In genomic region chr5:14744296-14745187, GRCh38 we compare ENCODE assay signal across 1 cellular context.
TF ChIP-seq lines count a peak whose summit lies in the region.

No MANE protein-coding gene starts in this region.

TF ChIP-seq in HepG2, 621 proteins besides CTCF, POLR2A, EP300 and RAD21 (continued from another document and continues in another):
- TF ChIP-seq THAP8 (CRISPR knock-in tag; IDR thresholded peaks at IDR 0.05; ENCODE audit: borderline replicate concordance): no peak
- no peak for TF ChIP-seq ZNF564 (CRISPR knock-in tag; IDR thresholded peaks at IDR 0.05)
- no peak for TF ChIP-seq RBM39 (IDR thresholded peaks at IDR 0.05; ENCODE audit: low read depth, low read length, poor library complexity, severe bottlenecking)
- no peak for TF ChIP-seq ZSCAN9 (CRISPR knock-in tag; IDR thresholded peaks at IDR 0.05; ENCODE audit: borderline replicate concordance)
- no peak for TF ChIP-seq ZNF260 (CRISPR knock-in tag; IDR thresholded peaks at IDR 0.05; ENCODE audit: borderline replicate concordance, low read depth)
- no peak for TF ChIP-seq ZNF501 (CRISPR knock-in tag; IDR thresholded peaks at IDR 0.05)
- no peak; the same call in 1 of the 2 replicates for TF ChIP-seq MYC (CRISPR knock-in tag; IDR thresholded peaks at IDR 0.05; ENCODE audit: borderline replicate concordance)
- TF ChIP-seq ZBTB10 (CRISPR knock-in tag; IDR thresholded peaks at IDR 0.05; ENCODE audit: borderline replicate concordance): no peak
- TF ChIP-seq HOMEZ (CRISPR knock-in tag; IDR thresholded peaks at IDR 0.05; ENCODE audit: low read depth): peak; percentile 69; the same call in 1 of the 2 replicates
- TF ChIP-seq NFKBIZ (CRISPR knock-in tag; IDR thresholded peaks at IDR 0.05): no peak
- TF ChIP-seq TCF7L2 (IDR thresholded peaks at IDR 0.05; ENCODE audit: low read depth, low read length): no peak
- TF ChIP-seq CBFB (CRISPR knock-in tag; IDR thresholded peaks at IDR 0.05): no peak
- no peak for TF ChIP-seq ZNF205 (CRISPR knock-in tag; IDR thresholded peaks at IDR 0.05)
- no peak for TF ChIP-seq NFE2 (CRISPR knock-in tag; IDR thresholded peaks at IDR 0.05)
- TF ChIP-seq ELF4 (CRISPR knock-in tag; IDR thresholded peaks at IDR 0.05; ENCODE audit: borderline replicate concordance): no peak
- TF ChIP-seq THAP11 (CRISPR knock-in tag; IDR thresholded peaks at IDR 0.05): no peak
- TF ChIP-seq ZFP1 (CRISPR knock-in tag; IDR thresholded peaks at IDR 0.05): no peak
- TF ChIP-seq ZNF614 (CRISPR knock-in tag; IDR thresholded peaks at IDR 0.05; ENCODE audit: borderline replicate concordance): peak; percentile 40; the same call in 1 of the 2 replicates
- TF ChIP-seq HMGXB4 (CRISPR knock-in tag; IDR thresholded peaks at IDR 0.05; ENCODE audit: borderline replicate concordance in 1 of 2, low read depth in 1 of 2): no peak; a peak in 2 of 4 replicates
- no peak for TF ChIP-seq RERE (CRISPR knock-in tag; IDR thresholded peaks at IDR 0.05; ENCODE audit: low read depth)
- no peak for TF ChIP-seq GMEB1 (CRISPR knock-in tag; IDR thresholded peaks at IDR 0.05; ENCODE audit: borderline replicate concordance)
- peak; percentile 29; the same call in 1 of the 2 replicates for TF ChIP-seq ARID4A (CRISPR knock-in tag; IDR thresholded peaks at IDR 0.05; ENCODE audit: borderline replicate concordance)
- no peak for TF ChIP-seq SMARCC2 (IDR thresholded peaks at IDR 0.05)
- no peak for TF ChIP-seq TFAP4 (IDR thresholded peaks at IDR 0.05; ENCODE audit: borderline replicate concordance, low read depth)
- TF ChIP-seq ATF2 (CRISPR knock-in tag; IDR thresholded peaks at IDR 0.05): no peak
- TF ChIP-seq TRIM24 (CRISPR knock-in tag; IDR thresholded peaks at IDR 0.05): no peak
- TF ChIP-seq POGZ (CRISPR knock-in tag; IDR thresholded peaks at IDR 0.05): peak; percentile 83
- no peak for TF ChIP-seq IKZF1 (IDR thresholded peaks at IDR 0.05)
- TF ChIP-seq FOXC1 (CRISPR knock-in tag; IDR thresholded peaks at IDR 0.05; ENCODE audit: borderline replicate concordance): no peak
- no peak for TF ChIP-seq MAFK (conservative IDR thresholded peaks at IDR 0.05 in 1 of 2, IDR thresholded peaks at IDR 0.05 in 1 of 2; ENCODE audit: low read length in 2 of 2)
- TF ChIP-seq DPF2 (CRISPR knock-in tag; IDR thresholded peaks at IDR 0.05; ENCODE audit: borderline replicate concordance, low read depth): no peak
- TF ChIP-seq BORCS8-MEF2B (CRISPR knock-in tag; IDR thresholded peaks at IDR 0.05): no peak
- TF ChIP-seq ZNF709 (CRISPR knock-in tag; IDR thresholded peaks at IDR 0.05): no peak
- no peak for TF ChIP-seq NR0B2 (CRISPR knock-in tag; IDR thresholded peaks at IDR 0.05)
- TF ChIP-seq NR2F6 (IDR thresholded peaks at IDR 0.05): 0 out of 2 replicates have a peak, but pooled peaks have one; percentile 35
- TF ChIP-seq NR2F6 (CRISPR knock-in tag; IDR thresholded peaks at IDR 0.05): peak; percentile 80
